1 cellular context compared by ENCODE assay signal in the genomic region with DNA sequence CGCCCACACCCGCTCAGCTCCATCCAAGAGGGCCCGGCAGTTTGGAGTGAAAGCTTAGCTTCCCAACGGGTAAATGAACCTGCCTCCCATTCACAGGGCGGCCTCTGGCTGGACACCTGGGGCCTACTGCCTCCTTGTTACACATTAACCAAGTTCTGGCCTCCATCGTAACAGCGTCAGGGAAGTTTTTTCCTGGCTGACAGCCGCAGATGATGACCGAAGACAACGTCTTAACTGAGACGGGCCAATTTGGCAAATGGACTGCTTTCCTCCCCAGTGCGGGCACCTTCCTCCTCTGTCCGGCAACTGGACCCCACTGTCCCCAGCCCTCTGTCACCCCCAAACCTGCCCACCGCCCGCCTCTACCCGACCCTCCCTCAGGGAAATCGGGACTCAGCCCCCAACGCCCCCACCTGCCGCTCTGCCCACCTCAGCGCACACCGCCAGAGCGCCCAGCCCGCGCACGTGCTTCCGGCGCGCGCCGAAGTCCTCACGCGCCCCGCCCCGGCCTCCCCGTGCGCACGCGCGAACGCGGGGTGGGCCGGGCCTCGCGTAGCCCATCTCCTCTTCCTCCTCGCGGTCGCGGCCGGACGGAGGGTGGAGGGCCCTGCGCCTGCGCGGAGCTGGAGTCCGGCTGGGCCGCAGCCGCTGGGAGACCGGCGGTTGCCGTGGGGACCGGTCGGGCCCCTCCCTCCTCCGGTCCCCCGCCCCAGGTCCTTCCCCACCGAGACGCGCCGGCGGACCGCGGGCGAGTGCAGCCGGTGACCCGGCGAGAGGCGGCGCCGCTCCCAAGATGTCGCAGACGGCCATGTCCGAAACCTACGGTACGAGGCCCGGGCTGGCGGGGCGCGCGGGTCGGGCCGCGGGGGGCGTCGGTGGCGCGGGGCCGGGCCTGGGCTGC.
TF ChIP-seq lines count a peak whose summit lies in the region.

A gene with protein sequence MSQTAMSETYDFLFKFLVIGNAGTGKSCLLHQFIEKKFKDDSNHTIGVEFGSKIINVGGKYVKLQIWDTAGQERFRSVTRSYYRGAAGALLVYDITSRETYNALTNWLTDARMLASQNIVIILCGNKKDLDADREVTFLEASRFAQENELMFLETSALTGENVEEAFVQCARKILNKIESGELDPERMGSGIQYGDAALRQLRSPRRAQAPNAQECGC (plus strand): TSS at position 565 of the 901 bp plus-strand sequence. CDS start 229 bp downstream, at position 794.

TF ChIP-seq in K562, 482 proteins besides CTCF, POLR2A, EP300 and RAD21 (continued from another document and continues in another):
- TF ChIP-seq, protein P1, sequence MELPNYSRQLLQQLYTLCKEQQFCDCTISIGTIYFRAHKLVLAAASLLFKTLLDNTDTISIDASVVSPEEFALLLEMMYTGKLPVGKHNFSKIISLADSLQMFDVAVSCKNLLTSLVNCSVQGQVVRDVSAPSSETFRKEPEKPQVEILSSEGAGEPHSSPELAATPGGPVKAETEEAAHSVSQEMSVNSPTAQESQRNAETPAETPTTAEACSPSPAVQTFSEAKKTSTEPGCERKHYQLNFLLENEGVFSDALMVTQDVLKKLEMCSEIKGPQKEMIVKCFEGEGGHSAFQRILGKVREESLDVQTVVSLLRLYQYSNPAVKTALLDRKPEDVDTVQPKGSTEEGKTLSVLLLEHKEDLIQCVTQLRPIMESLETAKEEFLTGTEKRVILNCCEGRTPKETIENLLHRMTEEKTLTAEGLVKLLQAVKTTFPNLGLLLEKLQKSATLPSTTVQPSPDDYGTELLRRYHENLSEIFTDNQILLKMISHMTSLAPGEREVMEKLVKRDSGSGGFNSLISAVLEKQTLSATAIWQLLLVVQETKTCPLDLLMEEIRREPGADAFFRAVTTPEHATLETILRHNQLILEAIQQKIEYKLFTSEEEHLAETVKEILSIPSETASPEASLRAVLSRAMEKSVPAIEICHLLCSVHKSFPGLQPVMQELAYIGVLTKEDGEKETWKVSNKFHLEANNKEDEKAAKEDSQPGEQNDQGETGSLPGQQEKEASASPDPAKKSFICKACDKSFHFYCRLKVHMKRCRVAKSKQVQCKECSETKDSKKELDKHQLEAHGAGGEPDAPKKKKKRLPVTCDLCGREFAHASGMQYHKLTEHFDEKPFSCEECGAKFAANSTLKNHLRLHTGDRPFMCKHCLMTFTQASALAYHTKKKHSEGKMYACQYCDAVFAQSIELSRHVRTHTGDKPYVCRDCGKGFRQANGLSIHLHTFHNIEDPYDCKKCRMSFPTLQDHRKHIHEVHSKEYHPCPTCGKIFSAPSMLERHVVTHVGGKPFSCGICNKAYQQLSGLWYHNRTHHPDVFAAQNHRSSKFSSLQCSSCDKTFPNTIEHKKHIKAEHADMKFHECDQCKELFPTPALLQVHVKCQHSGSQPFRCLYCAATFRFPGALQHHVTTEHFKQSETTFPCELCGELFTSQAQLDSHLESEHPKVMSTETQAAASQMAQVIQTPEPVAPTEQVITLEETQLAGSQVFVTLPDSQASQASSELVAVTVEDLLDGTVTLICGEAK (IDR thresholded peaks at IDR 0.05), result peak; percentile 76
- TF ChIP-seq, protein P1 (CRISPR knock-in tag; IDR thresholded peaks at IDR 0.05), result no peak
- TF ChIP-seq, protein P2, sequence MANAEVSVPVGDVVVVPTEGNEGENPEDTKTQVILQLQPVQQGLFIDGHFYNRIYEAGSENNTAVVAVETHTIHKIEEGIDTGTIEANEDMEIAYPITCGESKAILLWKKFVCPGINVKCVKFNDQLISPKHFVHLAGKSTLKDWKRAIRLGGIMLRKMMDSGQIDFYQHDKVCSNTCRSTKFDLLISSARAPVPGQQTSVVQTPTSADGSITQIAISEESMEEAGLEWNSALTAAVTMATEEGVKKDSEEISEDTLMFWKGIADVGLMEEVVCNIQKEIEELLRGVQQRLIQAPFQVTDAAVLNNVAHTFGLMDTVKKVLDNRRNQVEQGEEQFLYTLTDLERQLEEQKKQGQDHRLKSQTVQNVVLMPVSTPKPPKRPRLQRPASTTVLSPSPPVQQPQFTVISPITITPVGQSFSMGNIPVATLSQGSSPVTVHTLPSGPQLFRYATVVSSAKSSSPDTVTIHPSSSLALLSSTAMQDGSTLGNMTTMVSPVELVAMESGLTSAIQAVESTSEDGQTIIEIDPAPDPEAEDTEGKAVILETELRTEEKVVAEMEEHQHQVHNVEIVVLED (CRISPR knock-in tag; IDR thresholded peaks at IDR 0.05), result peak; percentile 75
- no peak for TF ChIP-seq ZC3H11A (IDR thresholded peaks at IDR 0.05; ENCODE audit: low read depth, low read length)
- no peak for TF ChIP-seq MCM2 (IDR thresholded peaks at IDR 0.05; ENCODE audit: low read depth)
- no peak for TF ChIP-seq POLR3A (IDR thresholded peaks at IDR 0.05; ENCODE audit: borderline replicate concordance, extremely low read depth, insufficient read depth, insufficient read length)
- TF ChIP-seq, protein P3, sequence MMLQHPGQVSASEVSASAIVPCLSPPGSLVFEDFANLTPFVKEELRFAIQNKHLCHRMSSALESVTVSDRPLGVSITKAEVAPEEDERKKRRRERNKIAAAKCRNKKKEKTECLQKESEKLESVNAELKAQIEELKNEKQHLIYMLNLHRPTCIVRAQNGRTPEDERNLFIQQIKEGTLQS (IDR thresholded peaks at IDR 0.05), result no peak
- TF ChIP-seq, protein P3 (CRISPR knock-in tag; conservative IDR thresholded peaks at IDR 0.05), result peak; percentile 69; the same call in 1 of the 2 replicates
- TF ChIP-seq EZH2 (IDR thresholded peaks at IDR 0.05; ENCODE audit: borderline replicate concordance, low read depth, low read length), result no peak
- no peak for TF ChIP-seq CHD4 (IDR thresholded peaks at IDR 0.05; ENCODE audit: insufficient read depth, insufficient replicate concordance, low read depth, low read length, poor library complexity, severe bottlenecking)
- no peak for TF ChIP-seq ZNF436 (CRISPR knock-in tag; IDR thresholded peaks at IDR 0.05)
- TF ChIP-seq, protein P4, sequence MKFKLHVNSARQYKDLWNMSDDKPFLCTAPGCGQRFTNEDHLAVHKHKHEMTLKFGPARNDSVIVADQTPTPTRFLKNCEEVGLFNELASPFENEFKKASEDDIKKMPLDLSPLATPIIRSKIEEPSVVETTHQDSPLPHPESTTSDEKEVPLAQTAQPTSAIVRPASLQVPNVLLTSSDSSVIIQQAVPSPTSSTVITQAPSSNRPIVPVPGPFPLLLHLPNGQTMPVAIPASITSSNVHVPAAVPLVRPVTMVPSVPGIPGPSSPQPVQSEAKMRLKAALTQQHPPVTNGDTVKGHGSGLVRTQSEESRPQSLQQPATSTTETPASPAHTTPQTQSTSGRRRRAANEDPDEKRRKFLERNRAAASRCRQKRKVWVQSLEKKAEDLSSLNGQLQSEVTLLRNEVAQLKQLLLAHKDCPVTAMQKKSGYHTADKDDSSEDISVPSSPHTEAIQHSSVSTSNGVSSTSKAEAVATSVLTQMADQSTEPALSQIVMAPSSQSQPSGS (CRISPR knock-in tag; IDR thresholded peaks at IDR 0.05), result 0 out of 2 replicates have a peak, but pooled peaks have one; percentile 42
- TF ChIP-seq COPS2 (conservative IDR thresholded peaks at IDR 0.05), result no peak
- TF ChIP-seq NFYB (IDR thresholded peaks at IDR 0.05; ENCODE audit: extremely low read depth, insufficient read length), result no peak
- TF ChIP-seq, protein P5, sequence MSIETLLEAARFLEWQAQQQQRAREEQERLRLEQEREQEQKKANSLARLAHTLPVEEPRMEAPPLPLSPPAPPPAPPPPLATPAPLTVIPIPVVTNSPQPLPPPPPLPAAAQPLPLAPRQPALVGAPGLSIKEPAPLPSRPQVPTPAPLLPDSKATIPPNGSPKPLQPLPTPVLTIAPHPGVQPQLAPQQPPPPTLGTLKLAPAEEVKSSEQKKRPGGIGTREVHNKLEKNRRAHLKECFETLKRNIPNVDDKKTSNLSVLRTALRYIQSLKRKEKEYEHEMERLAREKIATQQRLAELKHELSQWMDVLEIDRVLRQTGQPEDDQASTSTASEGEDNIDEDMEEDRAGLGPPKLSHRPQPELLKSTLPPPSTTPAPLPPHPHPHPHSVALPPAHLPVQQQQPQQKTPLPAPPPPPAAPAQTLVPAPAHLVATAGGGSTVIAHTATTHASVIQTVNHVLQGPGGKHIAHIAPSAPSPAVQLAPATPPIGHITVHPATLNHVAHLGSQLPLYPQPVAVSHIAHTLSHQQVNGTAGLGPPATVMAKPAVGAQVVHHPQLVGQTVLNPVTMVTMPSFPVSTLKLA (conservative IDR thresholded peaks at IDR 0.05), result peak; percentile 95 to 97
- TF ChIP-seq, protein P6, sequence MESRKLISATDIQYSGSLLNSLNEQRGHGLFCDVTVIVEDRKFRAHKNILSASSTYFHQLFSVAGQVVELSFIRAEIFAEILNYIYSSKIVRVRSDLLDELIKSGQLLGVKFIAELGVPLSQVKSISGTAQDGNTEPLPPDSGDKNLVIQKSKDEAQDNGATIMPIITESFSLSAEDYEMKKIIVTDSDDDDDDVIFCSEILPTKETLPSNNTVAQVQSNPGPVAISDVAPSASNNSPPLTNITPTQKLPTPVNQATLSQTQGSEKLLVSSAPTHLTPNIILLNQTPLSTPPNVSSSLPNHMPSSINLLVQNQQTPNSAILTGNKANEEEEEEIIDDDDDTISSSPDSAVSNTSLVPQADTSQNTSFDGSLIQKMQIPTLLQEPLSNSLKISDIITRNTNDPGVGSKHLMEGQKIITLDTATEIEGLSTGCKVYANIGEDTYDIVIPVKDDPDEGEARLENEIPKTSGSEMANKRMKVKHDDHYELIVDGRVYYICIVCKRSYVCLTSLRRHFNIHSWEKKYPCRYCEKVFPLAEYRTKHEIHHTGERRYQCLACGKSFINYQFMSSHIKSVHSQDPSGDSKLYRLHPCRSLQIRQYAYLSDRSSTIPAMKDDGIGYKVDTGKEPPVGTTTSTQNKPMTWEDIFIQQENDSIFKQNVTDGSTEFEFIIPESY (CRISPR knock-in tag; IDR thresholded peaks at IDR 0.05), result no peak
- TF ChIP-seq MYC (IDR thresholded peaks at IDR 0.05; ENCODE audit: low read depth, low read length), result peak; percentile 98
- peak; percentile 69; the same call in 1 of the 2 replicates for TF ChIP-seq MYC (CRISPR knock-in tag; IDR thresholded peaks at IDR 0.05; ENCODE audit: borderline replicate concordance, low read depth)
- no peak for TF ChIP-seq ZSCAN29 (IDR thresholded peaks at IDR 0.05)
- no peak for TF ChIP-seq IFI16 (CRISPR knock-in tag; IDR thresholded peaks at IDR 0.05)
- no peak for TF ChIP-seq ZNF785 (CRISPR knock-in tag; IDR thresholded peaks at IDR 0.05)
- no peak for TF ChIP-seq MYNN (IDR thresholded peaks at IDR 0.05)
- TF ChIP-seq MYNN (CRISPR knock-in tag; IDR thresholded peaks at IDR 0.05), result no peak
- TF ChIP-seq CCAR2 (IDR thresholded peaks at IDR 0.05; ENCODE audit: low read depth, low read length), result no peak
- TF ChIP-seq, protein P7, sequence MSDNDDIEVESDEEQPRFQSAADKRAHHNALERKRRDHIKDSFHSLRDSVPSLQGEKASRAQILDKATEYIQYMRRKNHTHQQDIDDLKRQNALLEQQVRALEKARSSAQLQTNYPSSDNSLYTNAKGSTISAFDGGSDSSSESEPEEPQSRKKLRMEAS (CRISPR knock-in tag; IDR thresholded peaks at IDR 0.05), result peak; percentile 99
- TF ChIP-seq HDGF (IDR thresholded peaks at IDR 0.05), result no peak
- TF ChIP-seq MYBL2 (IDR thresholded peaks at IDR 0.05; ENCODE audit: low read depth), result no peak
- no peak for TF ChIP-seq MYBL2 (CRISPR knock-in tag; IDR thresholded peaks at IDR 0.05; ENCODE audit: borderline replicate concordance)
- TF ChIP-seq, protein P8, sequence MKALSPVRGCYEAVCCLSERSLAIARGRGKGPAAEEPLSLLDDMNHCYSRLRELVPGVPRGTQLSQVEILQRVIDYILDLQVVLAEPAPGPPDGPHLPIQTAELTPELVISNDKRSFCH (CRISPR knock-in tag; IDR thresholded peaks at IDR 0.05), result no peak
- TF ChIP-seq, protein P8 (tag; IDR thresholded peaks at IDR 0.05), result no peak
- TF ChIP-seq TEAD2 (tag; IDR thresholded peaks at IDR 0.05), result no peak
- TF ChIP-seq PML (IDR thresholded peaks at IDR 0.05; ENCODE audit: low read length), result no peak; the same call in 1 of the 2 replicates
- TF ChIP-seq NR2C1 (IDR thresholded peaks at IDR 0.05), result no peak
- peak; percentile 34; the same call in 1 of the 2 replicates for TF ChIP-seq NR2C1 (tag; IDR thresholded peaks at IDR 0.05)
- TF ChIP-seq, protein P9, sequence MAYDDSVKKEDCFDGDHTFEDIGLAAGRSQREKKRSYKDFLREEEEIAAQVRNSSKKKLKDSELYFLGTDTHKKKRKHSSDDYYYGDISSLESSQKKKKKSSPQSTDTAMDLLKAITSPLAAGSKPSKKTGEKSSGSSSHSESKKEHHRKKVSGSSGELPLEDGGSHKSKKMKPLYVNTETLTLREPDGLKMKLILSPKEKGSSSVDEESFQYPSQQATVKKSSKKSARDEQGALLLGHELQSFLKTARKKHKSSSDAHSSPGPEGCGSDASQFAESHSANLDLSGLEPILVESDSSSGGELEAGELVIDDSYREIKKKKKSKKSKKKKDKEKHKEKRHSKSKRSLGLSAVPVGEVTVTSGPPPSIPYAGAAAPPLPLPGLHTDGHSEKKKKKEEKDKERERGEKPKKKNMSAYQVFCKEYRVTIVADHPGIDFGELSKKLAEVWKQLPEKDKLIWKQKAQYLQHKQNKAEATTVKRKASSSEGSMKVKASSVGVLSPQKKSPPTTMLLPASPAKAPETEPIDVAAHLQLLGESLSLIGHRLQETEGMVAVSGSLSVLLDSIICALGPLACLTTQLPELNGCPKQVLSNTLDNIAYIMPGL (CRISPR knock-in tag; IDR thresholded peaks at IDR 0.05), result peak; percentile 76
